In the genomic region with DNA sequence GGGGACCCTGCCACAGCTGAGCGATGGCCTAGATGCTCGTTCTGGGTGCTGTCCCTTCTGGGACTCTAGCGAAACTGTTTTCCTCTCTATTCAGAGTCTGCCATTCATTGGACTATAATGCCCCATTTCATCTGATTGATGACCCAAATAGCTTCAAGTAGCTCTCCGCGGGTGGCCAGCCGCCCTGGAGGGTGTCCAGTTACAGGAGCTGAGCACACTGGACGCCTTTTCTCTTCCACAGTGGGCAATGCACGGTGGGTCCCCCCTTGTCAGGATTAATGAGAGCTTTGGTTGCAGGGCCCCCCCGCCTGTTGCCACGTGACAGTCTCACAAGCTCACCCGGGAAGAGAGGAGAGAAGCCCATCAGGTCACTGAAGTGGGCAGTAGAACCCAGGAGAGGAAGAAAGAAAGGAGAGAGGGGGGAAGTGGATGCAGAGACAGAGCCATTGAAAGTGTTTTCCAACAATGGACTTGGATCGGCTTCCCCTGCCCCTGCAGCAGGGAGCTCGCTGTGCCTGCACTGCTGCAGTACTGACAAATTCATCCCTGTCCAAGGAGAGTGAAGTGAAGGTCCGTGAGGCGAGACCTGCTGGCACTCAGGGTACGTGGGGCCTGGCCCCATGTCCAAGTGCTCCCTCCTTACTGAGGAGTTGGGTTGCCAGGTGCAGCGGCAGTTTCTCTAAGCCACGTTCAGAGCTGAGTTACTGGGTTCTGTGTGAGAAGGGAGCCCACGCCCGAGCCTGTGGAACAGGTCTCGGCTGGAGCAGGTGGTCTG, we compare ENCODE assay signal across 19 cellular contexts. TPM values are rescaled to one million over a fixed set of nuclear protein-coding genes. Genes with fewer than 3 reads are reported as not detected.
A peak's percentile ranks its signal among the peaks of the same experiment; 100 is the strongest.
DNase-seq lines count a peak whose midpoint lies in the region; ATAC-seq, FAIRE-seq and TF ChIP-seq lines count a peak whose summit lies in the region.
"Had no signal": no experiment of that assay in that cellular context is flagged by ENCODE, and none has a peak within 500 bp of the region (broad histone marks: within the 10 kb centered on the region; RNA-seq: fewer than 3 reads in every experiment).

No MANE protein-coding gene starts in this region.

- H3K36me3 ChIP-seq in heart left ventricle = no peaks in the 10 kb centered on the region

- TF ChIP-seq RAD21 in Ishikawa (IDR thresholded peaks at IDR 0.05; ENCODE audit: low read depth) = no peak

- no peak for TF ChIP-seq POLR2A in heart left ventricle (IDR thresholded peaks at IDR 0.05)

- DNase-seq in NCI-H774 (lab: John Stamatoyannopoulos, UW) (peak; percentile 15), frontal cortex (ENCODE audit: low spot score in 2 of 2) (peak; percentile 46 to 58), posterior cingulate gyrus (peak; percentile 66 to 97 (median 78)), heart left ventricle (no peak), KBM-7 (no peak), NCI-H2196 (lab: John Stamatoyannopoulos, UW; ENCODE audit: unreplicated experiment) (no peak)
- DNase-seq: activated B cell treated with CpG ODN at 0.5 μM for 24 hours; AML-193; NCI-H2171; OCI-M1; psoas muscle; stimulated activated CD4-positive, alpha-beta T cell treated with anti-CD3 and anti-CD28 coated beads, Interleukin-15, amount 100 ng/mL, for 24 hours had no signal

- ATAC-seq in heart left ventricle (no peak), HG02852 (IDR thresholded peaks at IDR 0.05; ENCODE audit: unreplicated experiment) (no peak)
- ATAC-seq: psoas muscle had no signal

- peaks cover 0 to 24% (median 0%) of the 10 kb centered on the region in 12 donors for H3K4me1 ChIP-seq in heart left ventricle
- H3K4me1 ChIP-seq: psoas muscle had no signal

- 90 to 93% (median 91%) methylated on average over 18 to 21 of the region's 21 CpGs for WGBS in heart left ventricle, 4 donors

- in situ Hi-C loops in KBM-7 (cut with MboI; ENCODE audit: low pct_unique_long_range_greater_than_20kb, low sequenced_read_pairs) = no loop called here

- no peak for TF ChIP-seq EP300 in Ishikawa (IDR thresholded peaks at IDR 0.05; ENCODE audit: borderline replicate concordance)

- no peak overlapping the region for H3K27ac ChIP-seq in heart left ventricle
- H3K27ac ChIP-seq: psoas muscle had no signal

- no peak for TF ChIP-seq CTCF in heart left ventricle (IDR thresholded peaks at IDR 0.05)

- H3K27me3 ChIP-seq in heart left ventricle = no peaks in the 10 kb centered on the region

- H3K9me3 ChIP-seq in heart left ventricle = no peaks in the 10 kb centered on the region
- H3K9me3 ChIP-seq: psoas muscle had no signal

- intact Hi-C loops in posterior cingulate gyrus (cut with DNase I) (loop anchor here (5.0 kb wide), 1 partner anchor 40 kb away; no protein-coding TSS in a partner anchor), heart left ventricle (cut with DNase I) (no loop called here)

- H3K4me3 ChIP-seq in heart left ventricle = no peak overlapping the region
- H3K4me3 ChIP-seq: psoas muscle had no signal

- FAIRE-seq in frontal cortex (lab: Jason Lieb, UNC) = no peak
- FAIRE-seq: keratinocyte had no signal

TF ChIP-seq in Ishikawa, 13 proteins besides CTCF, POLR2A, EP300 and RAD21:
- TF ChIP-seq USF1 (IDR thresholded peaks at IDR 0.05) = 0 out of 2 replicates have a peak, but pooled peaks have one; percentile 20
- TF ChIP-seq CEBPB (IDR thresholded peaks at IDR 0.05) = no peak
- TF ChIP-seq NFIC (IDR thresholded peaks at IDR 0.05) = no peak

RNA-seq across cellular contexts. Expression of gene DIPK1C, which starts 44.8 kb away (rescaled TPM):
- total RNA-seq in frontal cortex (4.9 TPM), heart left ventricle (10 to 100 TPM in 3 of 9 donors, 1 to 10 TPM in 6; 1.3 to 13.6 (median 6.3) TPM)
- polyA plus RNA-seq in heart left ventricle = 10 to 100 TPM in 1 of 2 donors, 1 to 10 TPM in 1; 1.9 to 14.2 TPM
- total RNA-seq: activated B cell treated with CpG ODN at 0.5 μM for 24 hours; activated naive CD4-positive, alpha-beta T cell treated with anti-CD3 and anti-CD28 coated beads for 36 hours; fibroblast of villous mesenchyme; HT-29; mesothelial cell of epicardium had no signal
- polyA plus RNA-seq: keratinocyte had no signal

Comparison
In these comparisons a context has a peak if more than half of its experiments do, and no peak if none do; other contexts are left out.
1. DNase-seq: peak in NCI-H774 (single experiment), frontal cortex (2 of 2) and posterior cingulate gyrus (10 of 10); none in heart left ventricle (0 of 5), KBM-7 (single experiment) and NCI-H2196 (single experiment).